In the genomic region with DNA sequence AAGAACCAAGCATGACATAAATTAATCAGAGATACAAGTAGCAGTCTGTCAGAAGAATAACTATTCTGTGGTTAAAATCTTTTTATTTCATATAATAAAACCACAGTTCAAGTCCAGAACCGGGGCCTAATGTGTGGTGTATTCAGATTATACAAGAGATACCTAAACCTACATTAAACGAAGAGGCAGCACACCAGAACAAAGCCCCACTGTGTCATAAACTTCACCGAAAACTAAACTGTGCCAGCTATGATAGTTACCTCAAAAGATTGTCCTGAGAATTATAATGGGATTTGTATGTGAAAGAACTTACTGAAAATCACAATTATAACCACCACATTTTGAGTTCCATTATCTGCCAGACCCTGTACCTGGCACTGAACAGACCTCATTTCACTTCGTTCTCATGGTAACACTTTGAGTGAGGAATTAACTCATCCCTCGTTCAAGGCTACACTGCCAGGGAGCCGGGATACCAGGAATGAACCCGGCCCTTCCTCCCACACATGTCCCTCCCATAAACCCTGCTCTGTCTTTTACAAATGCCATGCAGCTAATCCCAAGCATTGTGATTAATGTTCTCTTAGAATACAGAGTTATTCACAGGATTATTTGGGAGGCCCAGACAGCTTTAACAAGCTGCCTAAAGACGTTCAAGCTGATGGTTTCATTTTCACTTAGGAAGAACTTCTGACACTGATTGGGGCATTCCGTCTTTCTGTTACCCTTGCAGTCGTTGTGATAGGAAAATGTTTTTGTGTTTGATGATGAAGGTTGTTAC, we compare ENCODE assay signal across 8 cellular contexts. TPM values are rescaled to one million over a fixed set of nuclear protein-coding genes. Genes with fewer than 3 reads are reported as not detected.
DNase-seq lines count a peak whose midpoint lies in the region; ATAC-seq, FAIRE-seq and TF ChIP-seq lines count a peak whose summit lies in the region.

No MANE protein-coding gene starts in this region.

- H3K27me3 ChIP-seq in DOHH2 (ENCODE audit: control insufficient read depth, low read length) (no peaks in the 10 kb centered on the region), keratinocyte (ENCODE audit: control insufficient read depth, extremely low read depth, insufficient read depth, low read length) (no peaks in the 10 kb centered on the region)

- no peaks in the 10 kb centered on the region for H3K9me1 ChIP-seq in keratinocyte (ENCODE audit: control insufficient read depth, extremely low read depth, insufficient read depth, low read length)

- peaks cover 66% of the 10 kb centered on the region for H3K4me1 Mint-ChIP-seq in activated naive CD8-positive, alpha-beta T cell treated with anti-CD3 and anti-CD28 coated beads, Interleukin-2, amount 50 U/mL, for 24 hours
- peaks cover 72% of the 10 kb centered on the region for H3K4me1 Mint-ChIP-seq in stimulated activated naive CD8-positive, alpha-beta T cell treated with anti-CD3 and anti-CD28 coated beads, Interleukin-15, amount 100 ng/mL, for 72 hours

- H3K27ac Mint-ChIP-seq in activated naive CD8-positive, alpha-beta T cell treated with anti-CD3 and anti-CD28 coated beads, Interleukin-2, amount 50 U/mL, for 24 hours: peak overlapping the region; percentile 86
- H3K27ac Mint-ChIP-seq in stimulated activated naive CD8-positive, alpha-beta T cell treated with anti-CD3 and anti-CD28 coated beads, Interleukin-15, amount 100 ng/mL, for 72 hours: peak overlapping the region; percentile 96

- H3K79me2 ChIP-seq in DOHH2 (ENCODE audit: control insufficient read depth, low read length) (no peaks in the 10 kb centered on the region), keratinocyte (ENCODE audit: control insufficient read depth, insufficient read depth, low read length) (no peaks in the 10 kb centered on the region)

- no peak for TF ChIP-seq CTCF in DOHH2 (IDR thresholded peaks at IDR 0.05; ENCODE audit: low read depth, low read length, poor library complexity, severe bottlenecking)
- TF ChIP-seq CTCF in keratinocyte (optimal IDR thresholded peaks at IDR 0.05 in 1 of 3, IDR thresholded peaks at IDR 0.05 in 1 of 3, conservative IDR thresholded peaks at IDR 0.05 in 1 of 3; ENCODE audit: extremely low read depth in 1 of 3, insufficient read depth in 2 of 3, low read length in 3 of 3): no peak
- no peak for TF ChIP-seq CTCF in GM10248 (IDR thresholded peaks at IDR 0.05; ENCODE audit: control extremely low read depth, extremely low read depth, low read depth, missing control alignments)

- H3K36me3 Mint-ChIP-seq in activated naive CD8-positive, alpha-beta T cell treated with anti-CD3 and anti-CD28 coated beads, Interleukin-2, amount 50 U/mL, for 24 hours (ENCODE audit: low read depth): no peaks in the 10 kb centered on the region

- H3K9me3 Mint-ChIP-seq in activated naive CD8-positive, alpha-beta T cell treated with anti-CD3 and anti-CD28 coated beads, Interleukin-2, amount 50 U/mL, for 24 hours: no peaks in the 10 kb centered on the region
- no peaks in the 10 kb centered on the region for H3K9me3 Mint-ChIP-seq in stimulated activated naive CD8-positive, alpha-beta T cell treated with anti-CD3 and anti-CD28 coated beads, Interleukin-15, amount 100 ng/mL, for 72 hours

- POLR2A ChIA-PET in GM10248 (lab: Yijun Ruan, JAX): interaction anchor here (0.6 to 1.0 kb wide), 2 partner anchors 11 to 45 kb away, joined by 3 read pairs; no protein-coding TSS in a partner anchor

- H3K36me3 ChIP-seq in DOHH2 (ENCODE audit: control insufficient read depth, low read length): no peaks in the 10 kb centered on the region
- H3K36me3 ChIP-seq in keratinocyte (ENCODE audit: control insufficient read depth in 2 of 2, extremely low read depth in 1 of 2, insufficient read depth in 2 of 2, low read length in 2 of 2): no peaks in the 10 kb centered on the region

- dilution Hi-C loops in keratinocyte (cut with MboI; ENCODE audit: extremely low pct_ligation_motif_present, low sequenced_read_pairs): no loop called here

- H3K27ac ChIP-seq in DOHH2 (ENCODE audit: low read depth, low read length) (no peak overlapping the region), keratinocyte (ENCODE audit: control insufficient read depth, insufficient read depth, low read length) (peak overlapping the region; percentile 63)

- peak overlapping the region; percentile 77 for H3K4me3 Mint-ChIP-seq in activated naive CD8-positive, alpha-beta T cell treated with anti-CD3 and anti-CD28 coated beads, Interleukin-2, amount 50 U/mL, for 24 hours
- H3K4me3 Mint-ChIP-seq in stimulated activated naive CD8-positive, alpha-beta T cell treated with anti-CD3 and anti-CD28 coated beads, Interleukin-15, amount 100 ng/mL, for 72 hours: peak overlapping the region; percentile 79 to 86

- CTCF ChIA-PET in GM10248 (lab: Yijun Ruan, JAX): interaction anchor here (0.8 to 2.3 kb wide), 4 partner anchors 9 to 29 kb away, joined by 3 to 17 read pairs (median 3); no protein-coding TSS in a partner anchor

- no peaks in the 10 kb centered on the region for H3K27me3 Mint-ChIP-seq in activated naive CD8-positive, alpha-beta T cell treated with anti-CD3 and anti-CD28 coated beads, Interleukin-2, amount 50 U/mL, for 24 hours
- H3K27me3 Mint-ChIP-seq in stimulated activated naive CD8-positive, alpha-beta T cell treated with anti-CD3 and anti-CD28 coated beads, Interleukin-15, amount 100 ng/mL, for 72 hours: no peaks in the 10 kb centered on the region

- H2AFZ ChIP-seq in keratinocyte (ENCODE audit: control insufficient read depth, low read length): peak overlapping the region; percentile 92

- 0 out of 2 replicates have a peak, but pooled peaks cover 3% of the 10 kb centered on the region for H3F3A ChIP-seq in DOHH2 (ENCODE audit: control insufficient read depth, insufficient read depth)

- peak overlapping the region; percentile 62 for H3K9ac ChIP-seq in keratinocyte (ENCODE audit: control insufficient read depth, extremely low read depth, insufficient read depth, low read length)

- no peaks in the 10 kb centered on the region for H3K9me3 ChIP-seq in DOHH2 (ENCODE audit: control insufficient read depth, insufficient read depth, low read length)
- H3K9me3 ChIP-seq in keratinocyte (ENCODE audit: control insufficient read depth, low read depth, low read length): no peaks in the 10 kb centered on the region

- DNase-seq in LHCN-M2 (ENCODE audit: low read depth): peak; percentile 31
- no peak for DNase-seq in activated naive CD8-positive, alpha-beta T cell treated with anti-CD3 and anti-CD28 coated beads, Interleukin-2, amount 50 U/mL, for 24 hours
- no peak for DNase-seq in keratinocyte (ENCODE audit: low read depth, low spot score)
- DNase-seq in stimulated activated naive CD8-positive, alpha-beta T cell treated with anti-CD3 and anti-CD28 coated beads, Interleukin-15, amount 100 ng/mL, for 72 hours: no peak
- no peak for DNase-seq in GM10248 (ENCODE audit: extremely low spot score)
- DNase-seq in NCI-H2196 (lab: John Stamatoyannopoulos, UW; ENCODE audit: unreplicated experiment): no peak

- ATAC-seq in GM21423 (IDR thresholded peaks at IDR 0.05; ENCODE audit: unreplicated experiment): peak; percentile 56
- peak; percentile 70 for ATAC-seq in activated naive CD8-positive, alpha-beta T cell treated with anti-CD3 and anti-CD28 coated beads, Interleukin-2, amount 50 U/mL, for 24 hours
- ATAC-seq in stimulated activated naive CD8-positive, alpha-beta T cell treated with anti-CD3 and anti-CD28 coated beads, Interleukin-15, amount 100 ng/mL, for 72 hours: peak; percentile 76

- H4K20me1 ChIP-seq in DOHH2 (ENCODE audit: control insufficient read depth, insufficient read depth, low read depth, low read length) (no peaks in the 10 kb centered on the region), keratinocyte (ENCODE audit: control insufficient read depth, extremely low read depth, insufficient read depth, low read length) (no peaks in the 10 kb centered on the region)

- H3K4me2 ChIP-seq in DOHH2 (ENCODE audit: low read length) (peak overlapping the region; percentile 70), keratinocyte (ENCODE audit: control insufficient read depth, extremely low read depth, insufficient read depth, low read depth, low read length) (peak overlapping the region; percentile 84)

- H3K4me3 ChIP-seq in DOHH2 (ENCODE audit: low read length): peak overlapping the region; percentile 54
- peak overlapping the region in 2 of 3 experiments; percentile 46 to 57 for H3K4me3 ChIP-seq in keratinocyte (ENCODE audit: control insufficient read depth in 2 of 3, extremely low read depth in 1 of 3, insufficient read depth in 2 of 3, low read depth in 1 of 3, low read length in 3 of 3)

- H3K4me1 ChIP-seq in DOHH2 (ENCODE audit: control insufficient read depth, low read length): peaks cover 24% of the 10 kb centered on the region
- peaks cover 33% of the 10 kb centered on the region for H3K4me1 ChIP-seq in keratinocyte (ENCODE audit: control insufficient read depth, extremely low read depth, insufficient read depth, low read length)

- peak; percentile 64 for FAIRE-seq in keratinocyte (lab: Jason Lieb, UNC)

- no peaks in the 10 kb centered on the region for H3K9me2 ChIP-seq in DOHH2 (replicated peaks; ENCODE audit: control insufficient read depth, low read length)

RNA-seq across cellular contexts. Expression of gene CD83, which starts 42.7 kb away (rescaled TPM):
- total RNA-seq in LHCN-M2 (2014; rRNA removed): 0.38 and 0.57 TPM in 2 replicates
- polyA plus RNA-seq in LHCN-M2 (2012): 0.55 TPM
- polyA plus RNA-seq in keratinocyte: 2.2 to 3.8 TPM (median 3.4 TPM) in 3 replicates
- 0.52 TPM for polyA plus RNA-seq in keratinocyte (2011; ENCODE audit: low read depth)
- polyA plus RNA-seq in keratinocyte (2011; cell fraction: cytosol; rRNA removed): 1.9 and 2.5 TPM in 2 replicates
- 2.3 TPM in 2 replicates for polyA plus RNA-seq in keratinocyte (2011; cell fraction: nucleus; rRNA removed)
- 1.5 and 3.8 TPM in 2 replicates for polyA plus RNA-seq in keratinocyte (2012; ENCODE audit: low replicate concordance)
- polyA minus RNA-seq in keratinocyte: 1.4 to 2.0 TPM (median 1.5 TPM) in 3 replicates
- 0.77 TPM for polyA minus RNA-seq in keratinocyte (2011; cell fraction: cytosol; rRNA and poly(A)+ RNA removed)
- polyA minus RNA-seq in keratinocyte (2011; cell fraction: nucleus; rRNA and poly(A)+ RNA removed): 0.74 and 0.93 TPM in 2 replicates
